In the genomic region with DNA sequence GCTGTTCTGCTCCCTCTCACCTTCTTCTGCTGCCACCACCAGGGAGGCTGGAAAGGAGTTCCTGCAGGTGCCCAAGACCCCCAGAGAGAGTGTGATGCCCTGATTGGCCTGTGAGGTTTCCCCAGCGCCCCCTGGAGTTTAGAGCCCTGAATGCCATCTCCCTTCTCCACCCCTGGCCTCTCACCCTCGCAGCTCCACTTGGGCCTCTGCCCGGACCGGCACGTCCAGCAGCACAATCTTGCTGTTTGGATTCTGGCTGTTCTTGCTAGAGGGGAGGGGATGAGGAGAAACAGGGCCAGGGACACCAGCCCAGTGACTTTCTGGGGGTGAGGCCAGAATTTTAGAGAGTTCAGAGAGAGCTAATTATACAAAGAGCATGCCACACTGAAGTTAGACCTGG, we compare ENCODE assay signal across 1 cellular context.
TF ChIP-seq lines count a peak whose summit lies in the region.

No MANE protein-coding gene starts in this region.

TF ChIP-seq in K562, 482 proteins besides CTCF, POLR2A, EP300 and RAD21:
- no peak for TF ChIP-seq PTBP1 (IDR thresholded peaks at IDR 0.05; ENCODE audit: low read depth, low read length)
- no peak for TF ChIP-seq PHB (CRISPR knock-in tag; IDR thresholded peaks at IDR 0.05)
- 0 out of 2 replicates have a peak, but pooled peaks have one; percentile 60 for TF ChIP-seq ZBTB7A (IDR thresholded peaks at IDR 0.05; ENCODE audit: borderline replicate concordance, control insufficient read depth, low read depth, low read length)
- 0 out of 2 replicates have a peak, but pooled peaks have one; percentile 11 for TF ChIP-seq TEAD4 (IDR thresholded peaks at IDR 0.05; ENCODE audit: low read length)
- TF ChIP-seq TEAD4 (CRISPR knock-in tag; IDR thresholded peaks at IDR 0.05; ENCODE audit: borderline replicate concordance): no peak
- TF ChIP-seq HDAC2 (IDR thresholded peaks at IDR 0.05): peak; percentile 28; the same call in 1 of the 2 replicates
- TF ChIP-seq XRCC5 (IDR thresholded peaks at IDR 0.05; ENCODE audit: low read depth, low read length): 0 out of 2 replicates have a peak, but pooled peaks have one; percentile 32
- no peak for TF ChIP-seq RBM15 (IDR thresholded peaks at IDR 0.05; ENCODE audit: insufficient read depth, low read length)
- TF ChIP-seq BCOR (IDR thresholded peaks at IDR 0.05): peak; percentile 75; the same call in 1 of the 2 replicates
TF ChIP-seq in K562: peak in this region for 5.
